8 cellular contexts compared by ENCODE assay signal in the genomic region with DNA sequence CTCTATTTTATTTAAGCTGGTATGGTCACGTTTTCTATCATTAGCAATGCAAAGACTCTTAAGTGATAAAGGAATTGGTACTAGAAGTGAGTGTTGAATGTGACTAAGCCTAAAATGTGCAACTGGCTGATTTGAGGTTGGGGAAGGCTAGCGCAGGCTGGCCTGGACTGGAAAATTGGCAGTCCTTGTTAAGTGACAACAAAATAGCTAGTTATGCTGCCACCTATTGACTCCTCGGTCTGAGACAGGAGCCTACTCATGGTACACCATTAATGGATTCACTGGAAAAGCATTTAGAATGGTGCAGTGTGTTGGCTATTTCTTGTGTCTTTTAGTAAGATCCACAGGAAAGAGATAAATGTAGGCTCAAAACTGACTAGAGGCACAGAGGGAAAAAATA. TPM values are rescaled to one million over a fixed set of nuclear protein-coding genes. Genes with fewer than 3 reads are reported as not detected.
A peak's percentile ranks its signal among the peaks of the same experiment; 100 is the strongest.
DNase-seq lines count a peak whose midpoint lies in the region; ATAC-seq lines count a peak whose summit lies in the region.

No MANE protein-coding gene starts in this region.

- H3K9me3 Mint-ChIP-seq in CD8-positive, alpha-beta memory T cell = no peaks in the 10 kb centered on the region
- no peaks in the 10 kb centered on the region for H3K9me3 Mint-ChIP-seq in effector memory CD8-positive, alpha-beta T cell

- 0 to 3% methylated on average over 3 of the region's 3 CpGs for WGBS in aorta, 2 donors

- intact Hi-C loops in aorta (cut with DNase I) = loop anchor here in 1 of 2 donors (1.0 kb wide), 1 partner anchor 141 kb away; no protein-coding TSS in a partner anchor

- no peaks in the 10 kb centered on the region for H3K27me3 Mint-ChIP-seq in CD8-positive, alpha-beta memory T cell
- no peaks in the 10 kb centered on the region for H3K27me3 Mint-ChIP-seq in effector memory CD8-positive, alpha-beta T cell

- peaks cover 80% of the 10 kb centered on the region for H3K4me1 ChIP-seq in CD8-positive, alpha-beta memory T cell (ENCODE audit: insufficient read depth, low read length)
- peaks cover 0 to 3% of the 10 kb centered on the region in 2 donors for H3K4me1 ChIP-seq in aorta (ENCODE audit: control insufficient read depth in 1 of 2, insufficient read depth in 2 of 2, low read length in 2 of 2)

- peak; percentile 22 to 72 (median 58) for DNase-seq in CD8-positive, alpha-beta memory T cell
- DNase-seq in NCI-H1092 (lab: John Stamatoyannopoulos, UW) = peak; percentile 52
- DNase-seq in activated CD4-positive, alpha-beta T cell treated with anti-CD3 and anti-CD28 coated beads for 4 hours = peak; percentile 47 to 61
- DNase-seq in effector memory CD8-positive, alpha-beta T cell = peak; percentile 53 to 62 (median 59)
- DNase-seq in myocyte (ENCODE audit: low read depth) = peak; percentile 78
- DNase-seq in aorta = peak in 1 of 2 donors; percentile 76
- DNase-seq in HK-2 (ENCODE audit: unreplicated experiment) = no peak

- H3K27ac ChIP-seq in CD8-positive, alpha-beta memory T cell (ENCODE audit: low read depth, low read length) = no peak overlapping the region
- no peak overlapping the region for H3K27ac ChIP-seq in aorta (ENCODE audit: low read depth in 1 of 2, low read length in 2 of 2)

- peak overlapping the region in 4 of 7 donors; percentile 25 to 29 (median 28) for H3K4me3 Mint-ChIP-seq in CD8-positive, alpha-beta memory T cell
- peak overlapping the region in 1 of 2 donors; percentile 21 for H3K4me3 Mint-ChIP-seq in effector memory CD8-positive, alpha-beta T cell

- H3K4me3 ChIP-seq in CD8-positive, alpha-beta memory T cell (ENCODE audit: low read length) = no peak overlapping the region
- H3K4me3 ChIP-seq in aorta (ENCODE audit: low read length in 2 of 2) = no peak overlapping the region

- ATAC-seq in GM19351 (IDR thresholded peaks at IDR 0.05; ENCODE audit: unreplicated experiment) = peak; percentile 44
- ATAC-seq in effector memory CD8-positive, alpha-beta T cell (replicated peaks) = peak; percentile 75
- peak; percentile 88 for ATAC-seq in aorta (ENCODE audit: low FRiP score)

- POLR2A ChIA-PET in CD8-positive, alpha-beta memory T cell (lab: Charles Lee) = interaction anchor here (1.2 to 2.0 kb wide), 4 partner anchors 9 to 13 kb away, joined by 4 to 12 read pairs (median 4); no protein-coding TSS in a partner anchor

- CTCF ChIA-PET in CD8-positive, alpha-beta memory T cell (lab: Charles Lee) = interaction anchor here (0.8 to 12.7 kb wide), 14 partner anchors 9 to 141 kb away, joined by 3 to 167 read pairs (median 4); no protein-coding TSS in a partner anchor

- H3K27me3 ChIP-seq in CD8-positive, alpha-beta memory T cell (ENCODE audit: insufficient read depth, low read length, poor library complexity, severe bottlenecking) = no peaks in the 10 kb centered on the region
- no peaks in the 10 kb centered on the region for H3K27me3 ChIP-seq in aorta (ENCODE audit: control insufficient read depth in 1 of 2, insufficient read depth in 2 of 2, low read length in 1 of 2)

- peak overlapping the region; percentile 23 to 93 (median 82) for H3K27ac Mint-ChIP-seq in CD8-positive, alpha-beta memory T cell
- H3K27ac Mint-ChIP-seq in effector memory CD8-positive, alpha-beta T cell = peak overlapping the region; percentile 82 to 87

- no peaks in the 10 kb centered on the region for H3K36me3 ChIP-seq in CD8-positive, alpha-beta memory T cell (ENCODE audit: insufficient read depth, low read length)
- H3K36me3 ChIP-seq in aorta (ENCODE audit: control insufficient read depth in 1 of 2, insufficient read depth in 2 of 2, low read length in 1 of 2) = no peaks in the 10 kb centered on the region

- H3K4me1 Mint-ChIP-seq in CD8-positive, alpha-beta memory T cell = peaks cover 82 to 94% (median 93%) of the 10 kb centered on the region in 3 donors
- H3K4me1 Mint-ChIP-seq in effector memory CD8-positive, alpha-beta T cell (ENCODE audit: low read depth in 2 of 2) = peaks cover 72 to 86% of the 10 kb centered on the region in 2 donors

- H3K36me3 Mint-ChIP-seq in CD8-positive, alpha-beta memory T cell = peaks cover 0 to 25% (median 6%) of the 10 kb centered on the region in 3 donors
- H3K36me3 Mint-ChIP-seq in effector memory CD8-positive, alpha-beta T cell (ENCODE audit: insufficient read depth) = peaks cover 17% of the 10 kb centered on the region

- H3K9me3 ChIP-seq in CD8-positive, alpha-beta memory T cell (ENCODE audit: low read length) = no peaks in the 10 kb centered on the region
- H3K9me3 ChIP-seq in aorta (ENCODE audit: control insufficient read depth, low read length) = no peaks in the 10 kb centered on the region

RNA-seq across cellular contexts. Expression of a gene that starts 5.7 kb away (rescaled TPM):
- total RNA-seq in CD8-positive, alpha-beta memory T cell = 100 to 1,000 TPM; 317 to 326 TPM
- 200 TPM for polyA plus RNA-seq in CD8-positive, alpha-beta memory T cell
- total RNA-seq in myocyte = 14.2 and 16.2 TPM in 2 replicates
- polyA plus RNA-seq in myocyte (2012) = 27.5 TPM
- total RNA-seq in aorta = 100 to 1,000 TPM; 107 to 118 TPM
- 10 to 100 TPM; 40.9 to 51.7 TPM for polyA plus RNA-seq in aorta
